In genomic region chr19:3857449-3858003, GRCh38 we compare ENCODE assay signal across 13 cellular contexts. TPM values are rescaled to one million over a fixed set of nuclear protein-coding genes. Genes with fewer than 3 reads are reported as not detected.
A peak's percentile ranks its signal among the peaks of the same experiment; 100 is the strongest.
DNase-seq lines count a peak whose midpoint lies in the region; ATAC-seq and TF ChIP-seq lines count a peak whose summit lies in the region.
"Had no signal": no experiment of that assay in that cellular context is flagged by ENCODE, and none has a peak within 500 bp of the region (broad histone marks: within the 10 kb centered on the region; RNA-seq: fewer than 3 reads in every experiment).

No MANE protein-coding gene starts in this region.

- H3K4me1 ChIP-seq in osteoblast (ENCODE audit: insufficient read depth, low read length), result no peaks in the 10 kb centered on the region
- no peaks in the 10 kb centered on the region for H3K4me1 ChIP-seq in suprapubic skin
- H3K4me1 ChIP-seq in PC-3 (ENCODE audit: insufficient read depth, low read length), result no peaks in the 10 kb centered on the region
- H3K4me1 ChIP-seq: parathyroid adenoma had no signal

- H3K27me3 ChIP-seq in osteoblast (ENCODE audit: insufficient read depth, low read length), result peaks cover 8% of the 10 kb centered on the region
- peaks cover 9% of the 10 kb centered on the region for H3K27me3 ChIP-seq in suprapubic skin
- H3K27me3 ChIP-seq in PC-3 (ENCODE audit: low read length), result no peaks in the 10 kb centered on the region

- no peaks in the 10 kb centered on the region for H3F3A ChIP-seq in PC-3 (ENCODE audit: low read length, unreplicated experiment)

- no peak overlapping the region for H3K4me3 ChIP-seq in osteoblast (ENCODE audit: insufficient read depth, low read length)
- no peak overlapping the region for H3K4me3 ChIP-seq in suprapubic skin
- H3K4me3 ChIP-seq in PC-3 (ENCODE audit: low read length), result no peak overlapping the region
- H3K4me3 ChIP-seq: PC-9 had no signal

- H3K27ac ChIP-seq in osteoblast (ENCODE audit: low read depth, low read length), result no peak overlapping the region
- H3K27ac ChIP-seq in suprapubic skin, result no peak overlapping the region
- no peak overlapping the region for H3K27ac ChIP-seq in PC-3 (ENCODE audit: low read length)
- H3K27ac ChIP-seq: parathyroid adenoma, PC-9 had no signal

- no peaks in the 10 kb centered on the region for H3K9me2 ChIP-seq in PC-3 (replicated peaks; ENCODE audit: low read length)

- ATAC-seq in PC-3, result no peak; the same call in 1 of the 2 replicates

- H3K4me2 ChIP-seq in osteoblast (ENCODE audit: insufficient read depth, low read length) (no peak overlapping the region), PC-3 (ENCODE audit: low read length) (no peak overlapping the region)
- H3K4me2 ChIP-seq: PC-9 had no signal

- H4K20me1 ChIP-seq in osteoblast (ENCODE audit: insufficient read depth, low read length), result no peaks in the 10 kb centered on the region
- H4K20me1 ChIP-seq in PC-3 (ENCODE audit: low read length), result no peaks in the 10 kb centered on the region

- TF ChIP-seq POLR2A in suprapubic skin (IDR thresholded peaks at IDR 0.05), result no peak

- H3K9me3 ChIP-seq in osteoblast (ENCODE audit: low read depth, low read length) (no peaks in the 10 kb centered on the region), suprapubic skin (no peaks in the 10 kb centered on the region), PC-3 (ENCODE audit: low read length) (no peaks in the 10 kb centered on the region)

- intact Hi-C loops in PC-3 (cut with micrococcal nuclease), result no loop called here

- H3K9ac ChIP-seq in PC-3 (ENCODE audit: low read length), result no peak overlapping the region
- H3K9ac ChIP-seq: parathyroid adenoma had no signal

- DNase-seq in NCI-H524 (lab: John Stamatoyannopoulos, UW) (peak; percentile 55 to 74), NCI-H524 treated with DMSO at 0.1 percent for 48 hours (lab: John Stamatoyannopoulos, UW) (no peak), NCI-H1092 treated with DMSO at 0.1 percent for 48 hours (lab: John Stamatoyannopoulos, UW) (peak; percentile 12), SHP77 (lab: John Stamatoyannopoulos, UW) (peak; percentile 56 to 65), osteoblast (ENCODE audit: insufficient read length, low spot score, missing footprints) (peak; percentile 81), suprapubic skin (ENCODE audit: low spot score in 2 of 2) (no peak), PC-3 (no peak)
- DNase-seq in effector CD4-positive, alpha-beta T cell, result no peak
- DNase-seq: activated CD8-positive, alpha-beta memory T cell treated with anti-CD3 and anti-CD28 coated beads for 24 hours; activated naive CD4-positive, alpha-beta T cell treated with anti-CD3 and anti-CD28 coated beads, Interleukin-2, amount 50 U/mL, for 16 hours; PC-9 had no signal

- POLR2A ChIA-PET in PC-3 (lab: Charles Lee; ENCODE audit: unreplicated experiment), result no interaction called here

- 75% methylated on average over 12 of the region's 12 CpGs for WGBS in suprapubic skin

- H3K79me2 ChIP-seq in osteoblast (ENCODE audit: insufficient read depth, low read length) (no peaks in the 10 kb centered on the region), PC-3 (ENCODE audit: low read length) (no peaks in the 10 kb centered on the region)
- H3K79me2 ChIP-seq: parathyroid adenoma had no signal

- TF ChIP-seq EP300 in suprapubic skin (IDR thresholded peaks at IDR 0.05), result no peak

- no TSS peak for BruUV-seq in PC-3 (replicated peaks; lab: Mats Ljungman, UMichigan)

- TF ChIP-seq CTCF in osteoblast (IDR thresholded peaks at IDR 0.05; ENCODE audit: extremely low read depth, low read depth, low read length) (no peak), suprapubic skin (IDR thresholded peaks at IDR 0.05) (no peak), PC-3 (conservative IDR thresholded peaks at IDR 0.05; ENCODE audit: low read depth, low read length) (no peak)

- H3K36me3 ChIP-seq in osteoblast (ENCODE audit: insufficient read depth, low read length) (no peaks in the 10 kb centered on the region), suprapubic skin (no peaks in the 10 kb centered on the region), PC-3 (ENCODE audit: low read depth, low read length) (no peaks in the 10 kb centered on the region)

- CTCF ChIA-PET in PC-3 (lab: Charles Lee), result interaction anchor here (0.6 kb wide), 1 partner anchor 8 kb away, joined by 3 read pairs; no protein-coding TSS in a partner anchor

- H2AFZ ChIP-seq in osteoblast (ENCODE audit: low read length) (no peak overlapping the region), PC-3 (ENCODE audit: low read length) (no peak overlapping the region)
- H2AFZ ChIP-seq: parathyroid adenoma, PC-9 had no signal

RNA-seq across cellular contexts. Expression of gene ZFR2, which starts 11.3 kb away (rescaled TPM):
- not detected in 2 replicates for total RNA-seq in osteoblast
- 1 to 10 TPM in 2 of 4 donors, not detected in 2; 2.5 to 4.8 TPM for total RNA-seq in suprapubic skin
- not detected in 2 replicates for total RNA-seq in PC-3 (2014; rRNA removed)
- total RNA-seq: lung microvascular endothelial cell, PC-9 had no signal

RNA-seq across cellular contexts. Expression of gene ATCAY, which starts 23.0 kb away (rescaled TPM):
- not detected in 2 replicates for total RNA-seq in osteoblast
- not detected for total RNA-seq in suprapubic skin
- total RNA-seq in PC-3 (2014; rRNA removed), result not detected in 2 replicates
- total RNA-seq: lung microvascular endothelial cell, PC-9 had no signal

Comparison
In these comparisons a context has a peak if more than half of its experiments do, and no peak if none do; other contexts are left out.
1. DNase-seq: peak in NCI-H524 (2 of 2), NCI-H1092 treated with DMSO at 0.1 percent for 48 hours (single experiment), SHP77 (2 of 2) and osteoblast (single experiment); none in NCI-H524 treated with DMSO at 0.1 percent for 48 hours (single experiment), effector CD4-positive, alpha-beta T cell (single experiment), suprapubic skin (0 of 2) and PC-3 (single experiment).